Comparison of ENCODE assay signal across 8 cellular contexts in the genomic region with DNA sequence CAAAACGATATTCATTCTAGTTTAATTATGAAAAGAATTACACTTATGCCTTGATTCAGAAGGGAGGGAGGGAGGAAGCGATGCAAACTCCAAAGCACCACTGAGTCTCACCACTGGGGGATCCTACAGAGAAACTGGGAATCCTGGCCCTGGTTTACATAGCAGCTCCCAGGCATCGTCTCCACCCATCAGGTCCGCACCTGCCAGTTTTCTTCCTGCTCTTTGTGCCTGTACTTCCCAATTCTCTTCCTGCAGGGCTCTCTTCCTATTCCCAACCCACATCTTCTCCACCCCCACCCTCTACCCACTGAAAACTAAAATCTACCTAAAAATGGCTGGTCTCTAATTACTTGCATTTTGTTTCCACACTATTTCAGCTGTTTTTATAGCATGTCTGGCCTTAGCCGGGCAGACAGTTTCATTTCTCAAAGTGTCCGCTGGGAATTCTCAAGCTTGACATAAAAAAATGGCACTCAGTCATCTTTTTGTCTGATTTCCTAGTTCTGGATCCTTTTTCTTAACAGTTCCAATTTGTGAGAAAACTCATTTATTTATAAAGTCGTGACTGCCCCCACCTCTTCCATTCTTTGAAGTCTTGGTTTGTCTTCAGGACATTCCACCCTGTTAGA. TPM values are rescaled to one million over a fixed set of nuclear protein-coding genes. Genes with fewer than 3 reads are reported as not detected.
DNase-seq lines count a peak whose midpoint lies in the region; ATAC-seq and TF ChIP-seq lines count a peak whose summit lies in the region.

No MANE protein-coding gene starts in this region.

- peaks cover 14% of the 10 kb centered on the region for H3K36me3 Mint-ChIP-seq in brain

- TF ChIP-seq CTCF in brain (conservative IDR thresholded peaks at IDR 0.05), result peak in 1 of 2 experiments; percentile 44
- TF ChIP-seq CTCF in mucosa of descending colon (IDR thresholded peaks at IDR 0.05), result no peak

- peak overlapping the region; percentile 90 to 99 (median 98) for H3K27ac Mint-ChIP-seq in brain

- peaks cover 65% of the 10 kb centered on the region for H3K4me1 ChIP-seq in mucosa of descending colon (ENCODE audit: low read depth)

- peaks cover 72% of the 10 kb centered on the region for H3K4me1 Mint-ChIP-seq in brain

- no peaks in the 10 kb centered on the region for H3K36me3 ChIP-seq in mucosa of descending colon (ENCODE audit: low read depth)

- intact Hi-C loops in mucosa of descending colon (cut with DNase I, micrococcal nuclease), result no loop called here

- ATAC-seq in mucosa of descending colon, result peak; percentile 42

- peak overlapping the region; percentile 89 to 92 (median 90) for H3K4me3 Mint-ChIP-seq in brain

- no peak overlapping the region for H3K4me3 ChIP-seq in mucosa of descending colon

- no peaks in the 10 kb centered on the region for H3K9me3 ChIP-seq in mucosa of descending colon

- peaks cover 0 to 5% (median 0%) of the 10 kb centered on the region in 5 experiments for H3K9me3 Mint-ChIP-seq in brain

- H3K27me3 Mint-ChIP-seq in brain, result peaks cover 7% of the 10 kb centered on the region

- DNase-seq in Daoy (ENCODE audit: low read depth) (peak; percentile 70), Kasumi-1 (lab: John Stamatoyannopoulos, UW) (peak; percentile 46 to 49), mucosa of descending colon (peak in 2 of 3 donors; percentile 68 to 76), NCI-H1105 (lab: John Stamatoyannopoulos, UW) (no peak), NOMO-1 (lab: John Stamatoyannopoulos, UW; ENCODE audit: unreplicated experiment in 2 of 2) (no peak), DMS79 (lab: John Stamatoyannopoulos, UW) (no peak), cortex of kidney (lab: John Stamatoyannopoulos, UW) (no peak)

RNA-seq across cellular contexts. Expression of a gene that starts 1.6 kb away (rescaled TPM):
- total RNA-seq in Daoy (2014; rRNA removed; shearing (Covaris generic)), result 239 TPM in 2 replicates
- polyA plus RNA-seq in brain (ENCODE audit: insufficient read depth, low read depth, low replicate concordance), result 44.4 TPM
- total RNA-seq in mucosa of descending colon, result 100 to 1,000 TPM; 140 to 218 (median 156) TPM

Comparison
In these comparisons a context has a peak if more than half of its experiments do, and no peak if none do; other contexts are left out.
1. DNase-seq: peak in Daoy (single experiment), Kasumi-1 (2 of 2) and mucosa of descending colon (2 of 3); none in NCI-H1105 (single experiment), NOMO-1 (0 of 2), DMS79 (single experiment) and cortex of kidney (single experiment).